In the genomic region with DNA sequence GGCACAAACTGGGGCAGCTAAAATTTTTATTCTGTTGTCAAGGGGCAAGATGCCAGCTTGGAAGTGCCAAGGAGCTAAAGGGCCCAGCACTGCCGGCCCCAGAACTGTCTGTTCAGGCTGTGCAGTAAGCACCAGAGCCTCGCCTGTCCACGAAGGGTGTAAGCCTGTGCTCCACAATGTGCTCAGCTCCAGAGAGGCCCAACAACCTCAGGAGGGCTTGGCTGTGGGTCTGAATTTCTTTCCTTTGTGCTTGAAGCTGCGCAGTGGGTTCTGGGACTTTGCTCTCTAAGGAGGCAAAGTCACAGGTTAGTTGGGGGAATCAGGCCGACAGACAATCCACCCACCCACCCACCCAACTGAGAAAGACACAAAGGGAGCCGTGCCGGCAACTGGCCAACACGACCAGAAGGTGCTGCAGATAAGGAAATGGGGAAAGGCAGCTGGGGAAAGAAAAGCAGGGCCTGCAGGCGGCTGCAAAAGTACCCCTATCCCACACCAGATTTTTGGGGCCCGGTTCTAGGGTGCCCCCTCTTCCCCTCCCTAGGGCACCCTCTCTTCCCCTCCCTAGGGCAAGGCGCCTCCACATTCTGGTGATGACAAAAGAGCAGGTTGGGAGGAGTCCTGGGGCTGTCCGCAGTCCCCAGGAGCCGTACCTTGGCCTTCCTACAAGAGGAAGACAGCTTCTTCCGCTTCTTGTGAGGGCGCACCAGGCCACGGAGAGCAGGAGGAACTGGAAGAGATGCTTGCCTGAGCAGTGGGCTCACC, we compare ENCODE assay signal across 9 cellular contexts. TPM values are rescaled to one million over a fixed set of nuclear protein-coding genes. Genes with fewer than 3 reads are reported as not detected.
DNase-seq lines count a peak whose midpoint lies in the region; ATAC-seq and TF ChIP-seq lines count a peak whose summit lies in the region.
"Had no signal": no experiment of that assay in that cellular context is flagged by ENCODE, and none has a peak within 500 bp of the region (broad histone marks: within the 10 kb centered on the region; RNA-seq: fewer than 3 reads in every experiment).

No MANE protein-coding gene starts in this region.

- peak; percentile 21 for ATAC-seq in GM21390 (IDR thresholded peaks at IDR 0.05; ENCODE audit: unreplicated experiment)
- peak; percentile 14 for ATAC-seq in left colon
- no peak for ATAC-seq in HG03457 (IDR thresholded peaks at IDR 0.05; ENCODE audit: unreplicated experiment)

- H3K27ac ChIP-seq in CD4-positive, alpha-beta memory T cell (ENCODE audit: low read depth, low read length) = no peak overlapping the region
- H3K27ac ChIP-seq in RWPE1 = peak overlapping the region; percentile 63

- no peak overlapping the region for H3K4me3 Mint-ChIP-seq in CD4-positive, alpha-beta memory T cell

- peak; percentile 52 for TF ChIP-seq CTCF in RWPE1 (conservative IDR thresholded peaks at IDR 0.05; ENCODE audit: low read depth)

- peaks cover 51% of the 10 kb centered on the region for H3K36me3 ChIP-seq in CD4-positive, alpha-beta memory T cell (ENCODE audit: insufficient read depth, low read length)

- H3K4me3 ChIP-seq in CD4-positive, alpha-beta memory T cell (ENCODE audit: low read length in 2 of 2) = no peak overlapping the region

- H3K27me3 Mint-ChIP-seq in CD4-positive, alpha-beta memory T cell = no peaks in the 10 kb centered on the region

- no peaks in the 10 kb centered on the region for H3K9me3 Mint-ChIP-seq in CD4-positive, alpha-beta memory T cell

- no peaks in the 10 kb centered on the region for H3K9me3 ChIP-seq in CD4-positive, alpha-beta memory T cell (ENCODE audit: control insufficient read depth in 1 of 2, low read length in 2 of 2)

- DNase-seq in CD4-positive, alpha-beta memory T cell = no peak
- DNase-seq in RWPE1 (ENCODE audit: low spot score) = no peak
- peak in 1 of 2 donors; percentile 19 for DNase-seq in left colon
- no peak for DNase-seq in NCI-H2227 treated with DMSO at 0.1 percent for 48 hours (lab: John Stamatoyannopoulos, UW)
- DNase-seq in epidermal melanocyte (ENCODE audit: insufficient read length, low spot score) = no peak
- no peak for DNase-seq in NCI-H2171 (lab: John Stamatoyannopoulos, UW)

- H3K4me1 Mint-ChIP-seq in CD4-positive, alpha-beta memory T cell = peaks cover 1 to 11% (median 7%) of the 10 kb centered on the region in 4 donors

- H3K27me3 ChIP-seq in CD4-positive, alpha-beta memory T cell (ENCODE audit: insufficient read depth, low read length) = no peaks in the 10 kb centered on the region

- H3K27ac Mint-ChIP-seq in CD4-positive, alpha-beta memory T cell = peak overlapping the region in 6 of 7 donors; percentile 50 to 87 (median 72)

- intact Hi-C loops in CD4-positive, alpha-beta memory T cell (cut with micrococcal nuclease) = loop anchor here (1.0 to 2.0 kb wide), 2 partner anchors 75 to 218 kb away; a partner anchor contains a TSS
- intact Hi-C loops in left colon (cut with DNase I, micrococcal nuclease) = loop anchor here in 1 of 2 donors (10.0 kb wide), 1 partner anchor 321 kb away; no protein-coding TSS in a partner anchor

- peaks cover 10% of the 10 kb centered on the region for H3K4me1 ChIP-seq in CD4-positive, alpha-beta memory T cell (ENCODE audit: insufficient read depth, low read length)

- peaks cover 41 to 64% of the 10 kb centered on the region in 2 donors for H3K36me3 Mint-ChIP-seq in CD4-positive, alpha-beta memory T cell

- CTCF ChIA-PET in CD4-positive, alpha-beta memory T cell (lab: Charles Lee; ENCODE audit: partially characterized antibody) = interaction anchor here (0.6 to 5.1 kb wide), 46 partner anchors 9 to 571 kb away, joined by 3 to 36 read pairs (median 4); a partner anchor contains a TSS
- CTCF ChIA-PET in RWPE1 (lab: Yijun Ruan, JAX) = interaction anchor here (0.5 to 2.7 kb wide), 18 partner anchors 8 to 495 kb away, joined by 3 to 17 read pairs (median 4); a partner anchor contains a TSS

- POLR2A ChIA-PET in CD4-positive, alpha-beta memory T cell (lab: Charles Lee; ENCODE audit: partially characterized antibody) = interaction anchor here (0.8 to 4.2 kb wide), 7 partner anchors 8 to 319 kb away, joined by 3 to 24 read pairs (median 5); a partner anchor contains a TSS
- POLR2A ChIA-PET in RWPE1 (lab: Yijun Ruan, JAX; ENCODE audit: low non-redundant PET) = interaction anchor here (0.5 to 0.9 kb wide), 3 partner anchors 8 to 541 kb away, joined by 3 read pairs; a partner anchor contains a TSS

RNA-seq across cellular contexts. Expression of a gene that starts 7.7 kb away (rescaled TPM):
- 100 to 1,000 TPM; 109 to 114 TPM for total RNA-seq in CD4-positive, alpha-beta memory T cell
- 10 to 100 TPM; 48.9 to 50.5 TPM for polyA plus RNA-seq in CD4-positive, alpha-beta memory T cell
- 10 to 100 TPM; 36.5 to 59.2 TPM for total RNA-seq in left colon

RNA-seq across cellular contexts. Expression of a gene that starts 16.1 kb away (rescaled TPM):
- total RNA-seq in CD4-positive, alpha-beta memory T cell = 100 to 1,000 TPM; 108 to 110 TPM
- polyA plus RNA-seq in CD4-positive, alpha-beta memory T cell = 10 to 100 TPM; 65.4 to 68.1 TPM
- 10 to 100 TPM; 90.4 to 96.2 TPM for total RNA-seq in left colon

RNA-seq across cellular contexts. Expression of a gene that starts 24.8 kb away (rescaled TPM):
- under 1 TPM; 0.19 to 0.23 TPM for total RNA-seq in CD4-positive, alpha-beta memory T cell
- polyA plus RNA-seq in CD4-positive, alpha-beta memory T cell = not detected
- under 1 TPM in 1 of 2 donors, not detected in 1; 0.06 TPM for total RNA-seq in left colon
- total RNA-seq: dermis microvascular lymphatic vessel endothelial cell had no signal

RNA-seq across cellular contexts. Expression of a gene that starts 40.5 kb away (rescaled TPM):
- total RNA-seq in CD4-positive, alpha-beta memory T cell = 100 to 1,000 TPM; 116 to 126 TPM
- 10 to 100 TPM; 42.2 to 61.6 TPM for polyA plus RNA-seq in CD4-positive, alpha-beta memory T cell
- 100 to 1,000 TPM; 174 to 221 TPM for total RNA-seq in left colon
